1 cellular context compared by ENCODE assay signal in genomic region chr11:66289548-66290331, GRCh38.
TF ChIP-seq lines count a peak whose summit lies in the region.

No MANE protein-coding gene starts in this region.

TF ChIP-seq in GM23338, 12 proteins besides CTCF, POLR2A, EP300 and RAD21:
- TF ChIP-seq REST (IDR thresholded peaks at IDR 0.05; ENCODE audit: unreplicated experiment) (peak; percentile 88), JUNB (IDR thresholded peaks at IDR 0.05; ENCODE audit: unreplicated experiment) (no peak), CREB1 (CRISPR knock-in tag; IDR thresholded peaks at IDR 0.05; ENCODE audit: low read depth) (peak; percentile 7; the same call in 1 of the 2 replicates)
